Comparison of ENCODE assay signal across 14 cellular contexts in the genomic region with DNA sequence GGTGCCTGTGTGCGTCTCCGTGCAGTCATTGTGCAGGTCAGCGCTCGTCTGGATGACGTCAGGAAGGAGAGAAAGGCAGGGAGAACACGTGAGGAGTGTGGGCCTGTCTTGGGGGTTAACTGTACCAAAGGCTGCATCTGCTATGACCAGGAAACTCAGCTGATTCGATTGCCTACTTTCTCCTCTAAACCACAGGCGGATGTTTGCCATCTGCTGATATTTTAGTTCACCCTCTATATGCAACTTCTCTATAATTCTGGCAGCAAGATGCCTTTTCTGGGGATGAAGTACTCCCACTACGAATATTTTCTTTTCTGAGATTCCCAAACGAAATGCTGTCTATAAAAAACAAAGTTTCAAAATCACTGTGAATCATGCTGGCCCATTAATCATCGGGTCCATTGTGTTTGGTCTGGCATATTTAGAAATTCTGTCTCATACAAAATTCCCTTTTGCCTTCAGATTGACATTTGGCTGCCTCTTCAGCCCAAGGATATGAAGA. TPM values are rescaled to one million over a fixed set of nuclear protein-coding genes. Genes with fewer than 3 reads are reported as not detected.
A peak's percentile ranks its signal among the peaks of the same experiment; 100 is the strongest.
DNase-seq lines count a peak whose midpoint lies in the region; ATAC-seq and TF ChIP-seq lines count a peak whose summit lies in the region.
"Had no signal": no experiment of that assay in that cellular context is flagged by ENCODE, and none has a peak within 500 bp of the region (broad histone marks: within the 10 kb centered on the region; RNA-seq: fewer than 3 reads in every experiment).

No MANE protein-coding gene starts in this region.

- ATAC-seq in left ventricle myocardium superior = no peak

- intact Hi-C loops in left ventricle myocardium superior (cut with micrococcal nuclease) = no loop called here

- no peak overlapping the region for H3K4me3 Mint-ChIP-seq in HFFc6
- H3K4me3 Mint-ChIP-seq: dendritic cell treated with granulocyte-macrophage colony-stimulating factor and Interleukin-4, amounts not matched to agents 40 ng/mL and 50 ng/mL, for 4 days had no signal

- H3K36me3 Mint-ChIP-seq in HFFc6 (ENCODE audit: low read depth) = no peaks in the 10 kb centered on the region

- no peak overlapping the region for H3K27ac Mint-ChIP-seq in HFFc6
- H3K27ac Mint-ChIP-seq: dendritic cell treated with granulocyte-macrophage colony-stimulating factor and Interleukin-4, amounts not matched to agents 40 ng/mL and 50 ng/mL, for 4 days had no signal

- peaks cover 17% of the 10 kb centered on the region for H3K4me1 Mint-ChIP-seq in HFFc6 (ENCODE audit: low read depth)

- H3K27me3 Mint-ChIP-seq in HFFc6 (ENCODE audit: insufficient read depth) = peaks cover 15% of the 10 kb centered on the region

- DNase-seq in CMK (ENCODE audit: low read depth) (peak; percentile 47), dermis blood vessel endothelial cell (peak; percentile 91), myocyte (ENCODE audit: low read depth) (peak; percentile 21), DMS153 treated with DMSO at 0.1 percent for 48 hours (lab: John Stamatoyannopoulos, UW; ENCODE audit: unreplicated experiment) (no peak), left ventricle myocardium superior (no peak), ACHN (no peak), HFFc6 (no peak)
- DNase-seq: activated CD4-positive, alpha-beta T cell treated with anti-CD3 and anti-CD28 coated beads for 4 hours; C1 segment of cervical spinal cord; NCI-H1417 treated with DMSO at 0.1 percent for 48 hours; small intestine; SW 1271 had no signal

- in situ Hi-C loops in ACHN (cut with HindIII; ENCODE audit: low pct_ligation_motif_present, low pct_unique_long_range_greater_than_20kb, low sequenced_read_pairs) = no loop called here

- no peaks in the 10 kb centered on the region for H3K9me3 Mint-ChIP-seq in HFFc6
- H3K9me3 Mint-ChIP-seq: dendritic cell treated with granulocyte-macrophage colony-stimulating factor and Interleukin-4, amounts not matched to agents 40 ng/mL and 50 ng/mL, for 4 days had no signal

- TF ChIP-seq CTCF in HFFc6 (IDR thresholded peaks at IDR 0.05) = no peak

TF ChIP-seq in PFSK-1, 5 proteins besides CTCF, POLR2A, EP300 and RAD21:
- TF ChIP-seq TAF1 (IDR thresholded peaks at IDR 0.05; ENCODE audit: borderline replicate concordance, insufficient read depth, low read length) = no peak
- no peak for TF ChIP-seq POLR2AphosphoS5 (IDR thresholded peaks at IDR 0.05; ENCODE audit: low read depth, low read length)
- no peak for TF ChIP-seq SIN3A (IDR thresholded peaks at IDR 0.05; ENCODE audit: borderline replicate concordance, insufficient read depth, low read length)
- peak; percentile 62 for TF ChIP-seq FOXP2 (optimal IDR thresholded peaks at IDR 0.05; ENCODE audit: borderline replicate concordance, extremely low read depth, extremely low read length, insufficient read depth)
- no peak for TF ChIP-seq REST (IDR thresholded peaks at IDR 0.05; ENCODE audit: insufficient read depth in 1 of 2, low read depth in 2 of 2, low read length in 2 of 2)

RNA-seq across cellular contexts. Expression of gene PCSK1, which starts 24.7 kb away (rescaled TPM):
- polyA plus RNA-seq in PFSK-1 (2012; ENCODE audit: insufficient read length, low read depth) = 23.3 TPM
- total RNA-seq in dermis blood vessel endothelial cell (0.51 TPM in 2 replicates), myocyte (0.16 and 1.8 TPM in 2 replicates), left ventricle myocardium superior (0.17 TPM)
- polyA plus RNA-seq in myocyte (2012) = 0.05 TPM
- not detected for total RNA-seq in HFFc6 (2021; fragmentation: NEBNext Ultra II Directional; extraction: Animal tissue kit (Norgen Biotek cat#: 25700))

Comparison
In these comparisons a context has a peak if more than half of its experiments do, and no peak if none do; other contexts are left out.
1. DNase-seq: peak in CMK (single experiment), dermis blood vessel endothelial cell (single experiment) and myocyte (single experiment); none in DMS153 treated with DMSO at 0.1 percent for 48 hours (single experiment), left ventricle myocardium superior (single experiment), ACHN (single experiment) and HFFc6 (single experiment).